23 cellular contexts compared by ENCODE assay signal in the genomic region with DNA sequence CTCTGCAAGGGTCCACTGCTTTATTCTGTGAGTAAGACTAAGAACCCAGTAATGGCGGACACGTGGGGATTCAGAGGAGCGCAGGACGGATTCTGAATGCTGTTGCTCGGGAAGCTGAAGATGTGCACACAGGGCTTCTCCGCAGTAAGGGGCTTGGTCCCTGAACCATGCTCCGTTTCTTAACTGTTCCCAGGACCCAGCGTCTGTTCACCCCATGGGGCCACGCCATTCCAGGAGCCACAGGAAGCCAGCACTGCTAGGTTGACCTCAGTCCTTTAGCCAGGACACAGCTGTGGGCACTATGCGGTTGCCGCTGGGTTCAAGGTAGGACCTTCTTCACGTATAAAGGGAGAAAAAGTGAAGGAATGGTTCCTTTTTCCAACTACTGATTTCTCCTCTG. TPM values are rescaled to one million over a fixed set of nuclear protein-coding genes. Genes with fewer than 3 reads are reported as not detected.
"Had no signal": no experiment of that assay in that cellular context is flagged by ENCODE, and none has a peak within 500 bp of the region (broad histone marks: within the 10 kb centered on the region; RNA-seq: fewer than 3 reads in every experiment).

No MANE protein-coding gene starts in this region.

- H3K4me3 ChIP-seq: gastrocnemius medialis, left lung, neural progenitor cell, prostate gland, right atrium auricular region, sigmoid colon, thoracic aorta had no signal

- H3K79me2 ChIP-seq: parathyroid adenoma had no signal

- H3K9ac ChIP-seq: neural progenitor cell, parathyroid adenoma had no signal

- H2AFZ ChIP-seq: neural progenitor cell, parathyroid adenoma had no signal

- H3K9me3 ChIP-seq: gastrocnemius medialis, left lung, prostate gland, right atrium auricular region, sigmoid colon, thoracic aorta had no signal

- H3K4me1 ChIP-seq: gastrocnemius medialis, left lung, parathyroid adenoma, prostate gland, sigmoid colon had no signal

- DNase-seq: effector CD8-positive, alpha-beta T cell; endodermal cell; foreskin fibroblast; gastrocnemius medialis; left cardiac atrium; left lung; mesenchymal stem cell; midbrain; sigmoid colon; stimulated activated CD4-positive, alpha-beta T cell treated with anti-CD3 and anti-CD28 coated beads, Interleukin-4, amount 100 ng/mL, for 4 hours; stimulated activated naive CD8-positive, alpha-beta T cell treated with anti-CD3 and anti-CD28 coated beads, Interleukin-15, Interleukin-2, amounts not matched to agents 100 U/mL and 50 U/mL, for 24 hours; substantia nigra had no signal

- H3K36me3 ChIP-seq: gastrocnemius medialis, left lung, neural progenitor cell, prostate gland, right atrium auricular region, sigmoid colon, thoracic aorta had no signal

- H3K27ac ChIP-seq: epithelial cell of prostate, gastrocnemius medialis, left lung, neural progenitor cell, parathyroid adenoma, prostate gland, right atrium auricular region, sigmoid colon, thoracic aorta had no signal

- H3K27me3 ChIP-seq: neural progenitor cell, right atrium auricular region had no signal

- ATAC-seq: esophagus mucosa; gastrocnemius medialis; left cardiac atrium; left lung; naive thymus-derived CD4-positive, alpha-beta T cell; stimulated activated memory B cell treated with anti-CD40 and anti-IgM and Interleukin-4, amounts not matched to agents 10 μg/mL and 1 μg/mL and 100 μg/mL, for 72 hours; stimulated activated naive CD8-positive, alpha-beta T cell treated with anti-CD3 and anti-CD28 coated beads, Interleukin-15, Interleukin-2, amounts not matched to agents 100 U/mL and 50 U/mL, for 24 hours had no signal

- H3K4me2 ChIP-seq: neural progenitor cell had no signal

RNA-seq across cellular contexts. Expression of a gene that starts 59.8 kb away (rescaled TPM):
- total RNA-seq: endodermal cell, glomerular endothelial cell, lung microvascular endothelial cell had no signal
